ENCODE assay signal across 8 cellular contexts in genomic region chr14:71319646-71320045, GRCh38. TPM values are rescaled to one million over a fixed set of nuclear protein-coding genes. Genes with fewer than 3 reads are reported as not detected.
DNase-seq lines count a peak whose midpoint lies in the region; ATAC-seq and TF ChIP-seq lines count a peak whose summit lies in the region.

No MANE protein-coding gene starts in this region.

- H3K27me3 Mint-ChIP-seq in T-helper 1 cell treated with Interleukin-12 subunit alpha and Interleukin-12 subunit beta and Interleukin-4 antibody, amounts not matched to agents 30 μg/mL and 1 μg/mL, for 36 hours (ENCODE audit: low read depth), result no peaks in the 10 kb centered on the region
- H3K27me3 Mint-ChIP-seq in activated CD4-positive, alpha-beta memory T cell treated with anti-CD3 and anti-CD28 coated beads for 36 hours, result no peaks in the 10 kb centered on the region

- H3K9me3 ChIP-seq in HUES64 (ENCODE audit: insufficient read depth, low read depth, low read length) (no peaks in the 10 kb centered on the region), right atrium auricular region (no peaks in the 10 kb centered on the region)

- TF ChIP-seq CTCF in right atrium auricular region (IDR thresholded peaks at IDR 0.05), result no peak

- CTCF ChIA-PET in activated CD4-positive, alpha-beta memory T cell treated with anti-CD3 and anti-CD28 coated beads for 36 hours (lab: Charles Lee), result interaction anchor here (0.8 kb wide), 1 partner anchor 177 kb away, joined by 3 read pairs; no protein-coding TSS in a partner anchor

- intact Hi-C loops in activated CD4-positive, alpha-beta memory T cell treated with anti-CD3 and anti-CD28 coated beads for 36 hours (cut with micrococcal nuclease), result loop anchor here (1.0 to 10.0 kb wide), 10 partner anchors 14 to 510 kb away; partner anchors contain the start of gene MAP3K9
- intact Hi-C loops in sciatic nerve (cut with DNase I), result loop anchor here (2.0 to 10.0 kb wide), 3 partner anchors 55 to 435 kb away; no protein-coding TSS in a partner anchor

- peak overlapping the region; percentile 79 for H3K4me3 Mint-ChIP-seq in T-helper 1 cell treated with Interleukin-12 subunit alpha and Interleukin-12 subunit beta and Interleukin-4 antibody, amounts not matched to agents 30 μg/mL and 1 μg/mL, for 36 hours
- peak overlapping the region; percentile 74 for H3K4me3 Mint-ChIP-seq in activated CD4-positive, alpha-beta memory T cell treated with anti-CD3 and anti-CD28 coated beads for 36 hours

- no peaks in the 10 kb centered on the region for H3K9me3 Mint-ChIP-seq in T-helper 1 cell treated with Interleukin-12 subunit alpha and Interleukin-12 subunit beta and Interleukin-4 antibody, amounts not matched to agents 30 μg/mL and 1 μg/mL, for 36 hours
- no peaks in the 10 kb centered on the region for H3K9me3 Mint-ChIP-seq in activated CD4-positive, alpha-beta memory T cell treated with anti-CD3 and anti-CD28 coated beads for 36 hours

- H3K9ac ChIP-seq in HUES64 (ENCODE audit: low read depth, low read length), result peak overlapping the region; percentile 55

- ATAC-seq in sciatic nerve (peak; percentile 14), HG03159 (IDR thresholded peaks at IDR 0.05; ENCODE audit: unreplicated experiment) (no peak)

- H3K4me1 ChIP-seq in HUES64 (ENCODE audit: insufficient read depth, low read length) (peaks cover 30% of the 10 kb centered on the region), right atrium auricular region (peaks cover 0 to 5% of the 10 kb centered on the region in 2 donors)

- H3K27me3 ChIP-seq in HUES64 (ENCODE audit: insufficient read depth, low read length) (no peaks in the 10 kb centered on the region), right atrium auricular region (no peaks in the 10 kb centered on the region)

- no peak overlapping the region for H3K27ac ChIP-seq in HUES64 (ENCODE audit: low read depth, low read length)
- H3K27ac ChIP-seq in right atrium auricular region, result peak overlapping the region; percentile 90 to 93

- H3K4me3 ChIP-seq in HUES64 (ENCODE audit: low read length) (peak overlapping the region; percentile 71), right atrium auricular region (peak overlapping the region; percentile 65 to 93)

- H3K36me3 Mint-ChIP-seq in T-helper 1 cell treated with Interleukin-12 subunit alpha and Interleukin-12 subunit beta and Interleukin-4 antibody, amounts not matched to agents 30 μg/mL and 1 μg/mL, for 36 hours (ENCODE audit: low read depth), result peaks cover 6% of the 10 kb centered on the region
- no peaks in the 10 kb centered on the region for H3K36me3 Mint-ChIP-seq in activated CD4-positive, alpha-beta memory T cell treated with anti-CD3 and anti-CD28 coated beads for 36 hours

- DNase-seq in T-helper 1 cell, result no peak
- DNase-seq in activated CD4-positive, alpha-beta memory T cell treated with anti-CD3 and anti-CD28 coated beads for 36 hours, result no peak
- DNase-seq in right atrium auricular region (ENCODE audit: low spot score), result no peak
- no peak for DNase-seq in sciatic nerve (ENCODE audit: low spot score)
- no peak for DNase-seq in G401 (ENCODE audit: low spot score)

- POLR2A ChIA-PET in activated CD4-positive, alpha-beta memory T cell treated with anti-CD3 and anti-CD28 coated beads for 36 hours (lab: Charles Lee), result interaction anchor here (1.2 to 3.4 kb wide), 2 partner anchors 177 to 235 kb away, joined by 3 to 14 read pairs; no protein-coding TSS in a partner anchor

- H3K4me1 Mint-ChIP-seq in T-helper 1 cell treated with Interleukin-12 subunit alpha and Interleukin-12 subunit beta and Interleukin-4 antibody, amounts not matched to agents 30 μg/mL and 1 μg/mL, for 36 hours (ENCODE audit: low read depth), result peaks cover 38% of the 10 kb centered on the region
- H3K4me1 Mint-ChIP-seq in activated CD4-positive, alpha-beta memory T cell treated with anti-CD3 and anti-CD28 coated beads for 36 hours (ENCODE audit: low read depth), result peaks cover 32% of the 10 kb centered on the region

- H3K27ac Mint-ChIP-seq in T-helper 1 cell treated with Interleukin-12 subunit alpha and Interleukin-12 subunit beta and Interleukin-4 antibody, amounts not matched to agents 30 μg/mL and 1 μg/mL, for 36 hours, result peak overlapping the region; percentile 89
- peak overlapping the region; percentile 77 for H3K27ac Mint-ChIP-seq in activated CD4-positive, alpha-beta memory T cell treated with anti-CD3 and anti-CD28 coated beads for 36 hours

- in situ Hi-C loops in G401 (cut with HindIII; ENCODE audit: low sequenced_read_pairs), result no loop called here

- 13% methylated on average over 5 of the region's 5 CpGs for WGBS in HUES64

- no peaks in the 10 kb centered on the region for H3K36me3 ChIP-seq in HUES64 (ENCODE audit: insufficient read depth, low read length)
- H3K36me3 ChIP-seq in right atrium auricular region, result no peaks in the 10 kb centered on the region

RNA-seq across cellular contexts. Expression of gene SIPA1L1, which starts 0.6 kb away (rescaled TPM):
- polyA plus RNA-seq in HUES64 (2013, experiment 1 of 2), result 47.6 TPM
- 47.1 TPM for polyA plus RNA-seq in HUES64 (2013, experiment 2 of 2)
- 10 to 100 TPM; 64.4 to 64.6 TPM for total RNA-seq in activated CD4-positive, alpha-beta memory T cell treated with anti-CD3 and anti-CD28 coated beads for 36 hours
- total RNA-seq in right atrium auricular region (1 to 10 TPM; 5.6 to 9.6 TPM), sciatic nerve (90.2 TPM)
- 9.9 and 16.3 TPM in 2 replicates for total RNA-seq in G401 (2014; rRNA removed; shearing (Covaris generic))
